13 cellular contexts compared by ENCODE assay signal in genomic region chr1:197912739-197913494, GRCh38. TPM values are rescaled to one million over a fixed set of nuclear protein-coding genes. Genes with fewer than 3 reads are reported as not detected.
DNase-seq lines count a peak whose midpoint lies in the region; ATAC-seq and TF ChIP-seq lines count a peak whose summit lies in the region.
"Had no signal": no experiment of that assay in that cellular context is flagged by ENCODE, and none has a peak within 500 bp of the region (broad histone marks: within the 10 kb centered on the region; RNA-seq: fewer than 3 reads in every experiment).

No MANE protein-coding gene starts in this region.

- no peaks in the 10 kb centered on the region for H3K9me3 Mint-ChIP-seq in activated naive CD8-positive, alpha-beta T cell treated with anti-CD3 and anti-CD28 coated beads, Interleukin-2, amount 10 ng/mL, durations not matched to agents 7 days and 5 days
- H3K9me3 Mint-ChIP-seq in memory B cell = no peaks in the 10 kb centered on the region

- peaks cover 1% of the 10 kb centered on the region for H3K36me3 Mint-ChIP-seq in activated naive CD8-positive, alpha-beta T cell treated with anti-CD3 and anti-CD28 coated beads, Interleukin-2, amount 10 ng/mL, durations not matched to agents 7 days and 5 days
- H3K36me3 Mint-ChIP-seq in memory B cell = no peaks in the 10 kb centered on the region

- CTCF ChIA-PET in GM10248 (lab: Yijun Ruan, JAX) = interaction anchor here (2.0 kb wide), 1 partner anchor 12 kb away, joined by 6 read pairs; no protein-coding TSS in a partner anchor

- no peak overlapping the region for H3K27ac Mint-ChIP-seq in activated naive CD8-positive, alpha-beta T cell treated with anti-CD3 and anti-CD28 coated beads, Interleukin-2, amount 10 ng/mL, durations not matched to agents 7 days and 5 days
- no peak overlapping the region for H3K27ac Mint-ChIP-seq in memory B cell

- H3K27me3 Mint-ChIP-seq in activated naive CD8-positive, alpha-beta T cell treated with anti-CD3 and anti-CD28 coated beads, Interleukin-2, amount 10 ng/mL, durations not matched to agents 7 days and 5 days = peaks cover 98% of the 10 kb centered on the region
- peaks cover 48% of the 10 kb centered on the region for H3K27me3 Mint-ChIP-seq in memory B cell

- no peak for TF ChIP-seq CTCF in AG09309 (IDR thresholded peaks at IDR 0.05; ENCODE audit: control insufficient read depth, insufficient read depth, low read depth, low read length, missing control alignments)
- no peak for TF ChIP-seq CTCF in GM06990 (IDR thresholded peaks at IDR 0.05; ENCODE audit: insufficient read depth, low read length, poor library complexity, severe bottlenecking)
- TF ChIP-seq CTCF in GM10248 (IDR thresholded peaks at IDR 0.05; ENCODE audit: control extremely low read depth, extremely low read depth, low read depth, missing control alignments) = no peak

- ATAC-seq in activated naive CD8-positive, alpha-beta T cell treated with anti-CD3 and anti-CD28 coated beads, Interleukin-2, amount 10 ng/mL, durations not matched to agents 7 days and 5 days (ENCODE audit: low read depth) = no peak
- ATAC-seq in memory B cell (ENCODE audit: low read depth) (no peak), GM18517 (IDR thresholded peaks at IDR 0.05; ENCODE audit: unreplicated experiment) (no peak), HG03039 (IDR thresholded peaks at IDR 0.05; ENCODE audit: unreplicated experiment) (no peak)

- H3K36me3 ChIP-seq in GM06990 (ENCODE audit: control insufficient read depth, insufficient read depth, low read length) = no peaks in the 10 kb centered on the region
- H3K36me3 ChIP-seq: transverse colon had no signal

- DNase-seq in AG09309 (ENCODE audit: low read depth) = no peak
- DNase-seq in GM06990 (ENCODE audit: extremely low read depth, insufficient read length) = no peak
- no peak for DNase-seq in activated naive CD8-positive, alpha-beta T cell treated with anti-CD3 and anti-CD28 coated beads, Interleukin-2, amount 10 ng/mL, durations not matched to agents 7 days and 5 days
- no peak for DNase-seq in memory B cell (ENCODE audit: low spot score in 2 of 2)
- DNase-seq in GM10248 (ENCODE audit: extremely low spot score) = no peak
- no peak for DNase-seq in RPMI8226
- DNase-seq: activated effector memory CD4-positive, alpha-beta T cell treated with Interleukin-2 at 50 U/mL for 16 hours; NCI-H2171 treated with DMSO at 0.1 percent for 48 hours; stimulated activated CD4-positive, alpha-beta T cell treated with anti-CD3 and anti-CD28 coated beads, Interleukin-1b, Interleukin-23, amount 100 ng/mL, for 48 hours; transverse colon had no signal

- peak overlapping the region; percentile 93 for H3K4me3 Mint-ChIP-seq in activated naive CD8-positive, alpha-beta T cell treated with anti-CD3 and anti-CD28 coated beads, Interleukin-2, amount 10 ng/mL, durations not matched to agents 7 days and 5 days
- H3K4me3 Mint-ChIP-seq in memory B cell = peak overlapping the region; percentile 49

- H3K4me1 Mint-ChIP-seq in activated naive CD8-positive, alpha-beta T cell treated with anti-CD3 and anti-CD28 coated beads, Interleukin-2, amount 10 ng/mL, durations not matched to agents 7 days and 5 days = peaks cover 76% of the 10 kb centered on the region
- H3K4me1 Mint-ChIP-seq in memory B cell = peaks cover 43% of the 10 kb centered on the region

- POLR2A ChIA-PET in activated naive CD8-positive, alpha-beta T cell treated with anti-CD3 and anti-CD28 coated beads, Interleukin-2, amount 10 ng/mL, durations not matched to agents 7 days and 5 days (lab: Charles Lee) = no interaction called here
- POLR2A ChIA-PET in GM10248 (lab: Yijun Ruan, JAX) = no interaction called here

- H3K4me3 ChIP-seq in AG09309 (ENCODE audit: control insufficient read depth, low read depth, low read length) (peak overlapping the region; percentile 34; the same call in 1 of the 2 replicates), GM06990 (replicated peaks; ENCODE audit: low read depth, low read length) (peak overlapping the region; percentile 47)
- H3K4me3 ChIP-seq: SK-N-MC had no signal

- H3K27me3 ChIP-seq in GM06990 (replicated peaks; ENCODE audit: control insufficient read depth, insufficient read depth, low read length) = peaks cover 9% of the 10 kb centered on the region

RNA-seq across cellular contexts. Expression of gene LHX9, which starts 4.3 kb away (rescaled TPM):
- not detected for total RNA-seq in activated naive CD8-positive, alpha-beta T cell treated with anti-CD3 and anti-CD28 coated beads, Interleukin-2, amount 10 ng/mL, durations not matched to agents 7 days and 5 days
- total RNA-seq: transverse colon had no signal

RNA-seq across cellular contexts. Expression of gene C1orf53, which starts 10.5 kb away (rescaled TPM):
- under 1 TPM in 1 of 2 experiments, not detected in 1; 0.75 TPM for total RNA-seq in activated naive CD8-positive, alpha-beta T cell treated with anti-CD3 and anti-CD28 coated beads, Interleukin-2, amount 10 ng/mL, durations not matched to agents 7 days and 5 days
